In genomic region chr19:23415034-23415433, GRCh38 we compare ENCODE assay signal across 8 cellular contexts. TPM values are rescaled to one million over a fixed set of nuclear protein-coding genes. Genes with fewer than 3 reads are reported as not detected.
DNase-seq lines count a peak whose midpoint lies in the region; ATAC-seq and TF ChIP-seq lines count a peak whose summit lies in the region.

No MANE protein-coding gene starts in this region.

- DNase-seq in left ventricle myocardium inferior (no peak), right atrium auricular region (ENCODE audit: low spot score) (no peak), 8988T (no peak), Ammon's horn (ENCODE audit: low spot score) (no peak), T-helper 9 cell (no peak)

- H3K9me3 ChIP-seq in left ventricle myocardium inferior (replicated peaks) (no peaks in the 10 kb centered on the region), right atrium auricular region (no peaks in the 10 kb centered on the region), mucosa of stomach (ENCODE audit: control insufficient read depth, low read length) (no peaks in the 10 kb centered on the region)

- TF ChIP-seq CTCF in left ventricle myocardium inferior (IDR thresholded peaks at IDR 0.05; ENCODE audit: borderline replicate concordance) (no peak), right atrium auricular region (IDR thresholded peaks at IDR 0.05) (no peak), brain (conservative IDR thresholded peaks at IDR 0.05) (no peak)

- H3K9ac ChIP-seq in mucosa of stomach (ENCODE audit: low read length), result peak overlapping the region; percentile 48

- no peak for ATAC-seq in GM21367 (IDR thresholded peaks at IDR 0.05; ENCODE audit: unreplicated experiment)

- H3K4me3 Mint-ChIP-seq in brain, result peak overlapping the region; percentile 85 to 91 (median 89)

- H3K36me3 ChIP-seq in left ventricle myocardium inferior, result no peaks in the 10 kb centered on the region
- H3K36me3 ChIP-seq in right atrium auricular region, result no peaks in the 10 kb centered on the region
- H3K36me3 ChIP-seq in mucosa of stomach (ENCODE audit: control insufficient read depth, insufficient read depth, low read length), result no peaks in the 10 kb centered on the region

- H3K4me1 Mint-ChIP-seq in brain, result peaks cover 19% of the 10 kb centered on the region

- H3K27ac ChIP-seq in left ventricle myocardium inferior (replicated peaks) (no peak overlapping the region), right atrium auricular region (no peak overlapping the region)

- peak overlapping the region; percentile 18 to 91 (median 29) for H3K27ac Mint-ChIP-seq in brain

- peak overlapping the region; percentile 67 for H3K4me3 ChIP-seq in left ventricle myocardium inferior
- peak overlapping the region in 1 of 2 donors; percentile 48 for H3K4me3 ChIP-seq in right atrium auricular region
- peak overlapping the region; percentile 58 for H3K4me3 ChIP-seq in mucosa of stomach (ENCODE audit: low read length)

- peaks cover 7% of the 10 kb centered on the region for H3K27me3 Mint-ChIP-seq in brain

- no peaks in the 10 kb centered on the region for H3K36me3 Mint-ChIP-seq in brain

- H3K27me3 ChIP-seq in left ventricle myocardium inferior (ENCODE audit: low read depth), result peaks cover 25% of the 10 kb centered on the region
- no peaks in the 10 kb centered on the region for H3K27me3 ChIP-seq in right atrium auricular region
- no peaks in the 10 kb centered on the region for H3K27me3 ChIP-seq in mucosa of stomach (ENCODE audit: control insufficient read depth, insufficient read depth, low read length)

- intact Hi-C loops in left ventricle myocardium inferior (cut with micrococcal nuclease), result no loop called here

- H3K4me1 ChIP-seq in left ventricle myocardium inferior (peaks cover 15% of the 10 kb centered on the region), right atrium auricular region (peaks cover 0 to 13% of the 10 kb centered on the region in 2 donors), mucosa of stomach (ENCODE audit: control insufficient read depth, insufficient read depth, low read length) (peaks cover 4% of the 10 kb centered on the region)

- H3K9me3 Mint-ChIP-seq in brain, result peaks cover 3 to 10% (median 5%) of the 10 kb centered on the region in 5 experiments

RNA-seq across cellular contexts. Expression of gene ZNF91, which starts 19.8 kb away (rescaled TPM):
- total RNA-seq in left ventricle myocardium inferior, result 101 TPM
- 100 to 1,000 TPM; 101 TPM for total RNA-seq in right atrium auricular region
- polyA plus RNA-seq in brain (ENCODE audit: insufficient read depth, low read depth, low replicate concordance), result 4.2 TPM
